Comparison of ENCODE assay signal across 25 cellular contexts in genomic region chr5:124212949-124213348, GRCh38.
DNase-seq lines count a peak whose midpoint lies in the region; ATAC-seq and TF ChIP-seq lines count a peak whose summit lies in the region.
"Had no signal": no experiment of that assay in that cellular context is flagged by ENCODE, and none has a peak within 500 bp of the region (broad histone marks: within the 10 kb centered on the region; RNA-seq: fewer than 3 reads in every experiment).

No MANE protein-coding gene starts in this region.

- H3K9ac ChIP-seq in endodermal cell (ENCODE audit: extremely low read depth, low read length, poor library complexity, severe bottlenecking) = no peak overlapping the region

- H3K27me3 ChIP-seq in endodermal cell (ENCODE audit: control insufficient read depth, insufficient read depth, low read length, poor library complexity, severe bottlenecking) = no peaks in the 10 kb centered on the region
- H3K27me3 ChIP-seq: SJSA1 had no signal

- peak overlapping the region; percentile 38 for H3K4me3 ChIP-seq in endodermal cell (ENCODE audit: low read length)
- H3K4me3 ChIP-seq: GM12878, HAP-1, K562, SJSA1 had no signal

- ATAC-seq in Right ventricle myocardium superior (ENCODE audit: poor library complexity) (peak; percentile 68), left cardiac atrium (no peak), WTC11 (no peak)
- ATAC-seq: CD8-positive, alpha-beta T cell; GM12878; HepG2; K562; PC-3 had no signal

- CTCF ChIA-PET in WTC11 (lab: Charles Lee) = no interaction called here

- no peak overlapping the region for H3K27ac Mint-ChIP-seq in endodermal cell
- H3K27ac Mint-ChIP-seq in WTC11 = no peak overlapping the region
- H3K27ac Mint-ChIP-seq: B cell; CD8-positive, alpha-beta T cell; HFFc6 had no signal

- peaks cover 62% of the 10 kb centered on the region for H3K9me3 Mint-ChIP-seq in endodermal cell
- H3K9me3 Mint-ChIP-seq in WTC11 = peaks cover 75% of the 10 kb centered on the region

- 95 to 100% methylated on average over 6 to 8 of the region's 9 CpGs for WGBS in endodermal cell (ENCODE audit: insufficient coverage in 1 of 2, insufficient read length in 1 of 2), 2 experiments

- no peaks in the 10 kb centered on the region for H3K4me1 ChIP-seq in endodermal cell (ENCODE audit: control insufficient read depth, insufficient read depth, low read length)
- H3K4me1 ChIP-seq: Caco-2, HAP-1, SJSA1 had no signal

- TF ChIP-seq CTCF in endodermal cell (conservative IDR thresholded peaks at IDR 0.05) (no peak), WTC11 (IDR thresholded peaks at IDR 0.05) (no peak)

- POLR2A ChIA-PET in WTC11 (lab: Charles Lee) = no interaction called here

- no peaks in the 10 kb centered on the region for H3K36me3 ChIP-seq in endodermal cell (ENCODE audit: control insufficient read depth, insufficient read depth, low read length)
- H3K36me3 ChIP-seq: HAP-1, SJSA1 had no signal

- H3K4me1 Mint-ChIP-seq in endodermal cell (no peaks in the 10 kb centered on the region), WTC11 (no peaks in the 10 kb centered on the region)

- H3K36me3 Mint-ChIP-seq in endodermal cell (ENCODE audit: low read depth) (peaks cover 34% of the 10 kb centered on the region), WTC11 (peaks cover 60% of the 10 kb centered on the region)
- H3K36me3 Mint-ChIP-seq: CD8-positive, alpha-beta T cell had no signal

- no peak overlapping the region for H3K27ac ChIP-seq in endodermal cell (ENCODE audit: low read depth, low read length)
- H3K27ac ChIP-seq: 22Rv1, C4-2B, SJSA1 had no signal

- no peak overlapping the region for H3K4me3 Mint-ChIP-seq in endodermal cell
- no peak overlapping the region for H3K4me3 Mint-ChIP-seq in WTC11
- H3K4me3 Mint-ChIP-seq: B cell; CD8-positive, alpha-beta T cell; HFFc6 had no signal

- H3K9me3 ChIP-seq in endodermal cell (ENCODE audit: control insufficient read depth, low read length) = peaks cover 29% of the 10 kb centered on the region
- H3K9me3 ChIP-seq: HAP-1, SJSA1 had no signal

- H3K27me3 Mint-ChIP-seq in endodermal cell (ENCODE audit: insufficient read depth) (no peaks in the 10 kb centered on the region), WTC11 (ENCODE audit: low read depth) (peaks cover 5% of the 10 kb centered on the region)
- H3K27me3 Mint-ChIP-seq: B cell had no signal

- intact Hi-C loops in Right ventricle myocardium superior (cut with DNase I) = no loop called here
- intact Hi-C loops in left cardiac atrium (cut with DNase I) = no loop called here

- DNase-seq in DMS 273 (lab: John Stamatoyannopoulos, UW; ENCODE audit: unreplicated experiment) (peak; percentile 7), DMS 273 treated with DMSO at 0.1 percent for 48 hours (lab: John Stamatoyannopoulos, UW) (no peak), Right ventricle myocardium superior (no peak), left cardiac atrium (no peak), NCI-H1105 (lab: John Stamatoyannopoulos, UW) (peak; percentile 13), endodermal cell (no peak), WTC11 (ENCODE audit: low spot score) (no peak)
- DNase-seq: Caco-2; CD8-positive, alpha-beta T cell; GDM1; GOT3; HFFc6; MV-4-11; NCI-H2081; NCI-H510A; NCI-H69; PC-3 had no signal

TF ChIP-seq in WTC11, 78 proteins besides CTCF, POLR2A, EP300 and RAD21:
- TF ChIP-seq, protein P1, sequence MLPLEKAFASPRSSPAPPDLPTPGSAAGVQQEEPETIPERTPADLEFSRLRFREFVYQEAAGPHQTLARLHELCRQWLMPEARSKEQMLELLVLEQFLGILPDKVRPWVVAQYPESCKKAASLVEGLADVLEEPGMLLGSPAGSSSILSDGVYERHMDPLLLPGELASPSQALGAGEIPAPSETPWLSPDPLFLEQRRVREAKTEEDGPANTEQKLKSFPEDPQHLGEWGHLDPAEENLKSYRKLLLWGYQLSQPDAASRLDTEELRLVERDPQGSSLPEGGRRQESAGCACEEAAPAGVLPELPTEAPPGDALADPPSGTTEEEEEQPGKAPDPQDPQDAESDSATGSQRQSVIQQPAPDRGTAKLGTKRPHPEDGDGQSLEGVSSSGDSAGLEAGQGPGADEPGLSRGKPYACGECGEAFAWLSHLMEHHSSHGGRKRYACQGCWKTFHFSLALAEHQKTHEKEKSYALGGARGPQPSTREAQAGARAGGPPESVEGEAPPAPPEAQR (CRISPR knock-in tag; IDR thresholded peaks at IDR 0.05) = no peak
- TF ChIP-seq, protein P2, sequence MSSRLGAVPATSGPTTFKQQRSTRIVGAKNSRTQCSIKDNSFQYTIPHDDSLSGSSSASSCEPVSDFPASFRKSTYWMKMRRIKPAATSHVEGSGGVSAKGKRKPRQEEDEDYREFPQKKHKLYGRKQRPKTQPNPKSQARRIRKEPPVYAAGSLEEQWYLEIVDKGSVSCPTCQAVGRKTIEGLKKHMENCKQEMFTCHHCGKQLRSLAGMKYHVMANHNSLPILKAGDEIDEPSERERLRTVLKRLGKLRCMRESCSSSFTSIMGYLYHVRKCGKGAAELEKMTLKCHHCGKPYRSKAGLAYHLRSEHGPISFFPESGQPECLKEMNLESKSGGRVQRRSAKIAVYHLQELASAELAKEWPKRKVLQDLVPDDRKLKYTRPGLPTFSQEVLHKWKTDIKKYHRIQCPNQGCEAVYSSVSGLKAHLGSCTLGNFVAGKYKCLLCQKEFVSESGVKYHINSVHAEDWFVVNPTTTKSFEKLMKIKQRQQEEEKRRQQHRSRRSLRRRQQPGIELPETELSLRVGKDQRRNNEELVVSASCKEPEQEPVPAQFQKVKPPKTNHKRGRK (CRISPR knock-in tag; IDR thresholded peaks at IDR 0.05; ENCODE audit: borderline replicate concordance) = no peak
- TF ChIP-seq AFF4 (CRISPR knock-in tag; IDR thresholded peaks at IDR 0.05; ENCODE audit: borderline replicate concordance) = no peak
- TF ChIP-seq, protein P3, sequence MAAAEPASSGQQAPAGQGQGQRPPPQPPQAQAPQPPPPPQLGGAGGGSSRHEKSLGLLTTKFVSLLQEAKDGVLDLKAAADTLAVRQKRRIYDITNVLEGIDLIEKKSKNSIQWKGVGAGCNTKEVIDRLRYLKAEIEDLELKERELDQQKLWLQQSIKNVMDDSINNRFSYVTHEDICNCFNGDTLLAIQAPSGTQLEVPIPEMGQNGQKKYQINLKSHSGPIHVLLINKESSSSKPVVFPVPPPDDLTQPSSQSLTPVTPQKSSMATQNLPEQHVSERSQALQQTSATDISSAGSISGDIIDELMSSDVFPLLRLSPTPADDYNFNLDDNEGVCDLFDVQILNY (CRISPR knock-in tag; IDR thresholded peaks at IDR 0.05) = no peak

Comparison
In these comparisons a context has a peak if more than half of its experiments do, and no peak if none do; other contexts are left out.
1. DNase-seq: peak in DMS 273 (single experiment) and NCI-H1105 (single experiment); none in DMS 273 treated with DMSO at 0.1 percent for 48 hours (single experiment), Right ventricle myocardium superior (single experiment), left cardiac atrium (single experiment), endodermal cell (single experiment) and WTC11 (single experiment).